15 cellular contexts compared by ENCODE assay signal in the genomic region with DNA sequence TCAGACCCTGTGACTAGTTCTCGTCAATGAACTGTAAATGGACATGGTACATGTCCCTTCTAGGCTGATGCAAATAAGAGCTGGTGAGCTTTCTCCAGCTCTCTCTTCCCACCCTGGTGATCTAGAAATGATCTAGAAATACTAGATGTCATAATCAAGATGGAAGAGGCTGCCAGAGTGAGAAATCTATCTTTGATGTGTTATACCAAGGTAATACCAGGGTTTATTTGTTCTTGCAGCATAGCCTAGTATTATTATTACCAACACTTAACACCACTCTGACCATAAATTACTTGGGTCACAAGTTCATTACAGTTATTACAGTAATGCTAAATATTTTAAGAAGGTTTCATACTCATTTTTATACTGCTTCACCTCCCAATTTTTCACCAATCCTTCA.
DNase-seq lines count a peak whose midpoint lies in the region; ATAC-seq and TF ChIP-seq lines count a peak whose summit lies in the region.
"Had no signal": no experiment of that assay in that cellular context is flagged by ENCODE, and none has a peak within 500 bp of the region (broad histone marks: within the 10 kb centered on the region; RNA-seq: fewer than 3 reads in every experiment).

No MANE protein-coding gene starts in this region.

- ATAC-seq in DND-41 (ENCODE audit: insufficient read depth, low read depth) (no peak), HG02885 (IDR thresholded peaks at IDR 0.05; ENCODE audit: poor library complexity, unreplicated experiment) (no peak), GM18907 (IDR thresholded peaks at IDR 0.05; ENCODE audit: unreplicated experiment) (no peak)
- peak; percentile 53 to 57 for ATAC-seq in natural killer cell treated with Interleukin-12 subunit alpha and Interleukin-12 subunit beta and Interleukin-15 and Interleukin-18, amount 100 ng/mL, for 72 hours

- no peaks in the 10 kb centered on the region for H3K27me3 ChIP-seq in DND-41 (ENCODE audit: insufficient read depth, low read length, poor library complexity)

- H3K4me2 ChIP-seq in DND-41 (ENCODE audit: insufficient read depth, low read length) = no peak overlapping the region

- H3K4me1 Mint-ChIP-seq in immature natural killer cell = peaks cover 23 to 52% of the 10 kb centered on the region in 2 donors
- H3K4me1 Mint-ChIP-seq in natural killer cell treated with Interleukin-12 subunit alpha and Interleukin-12 subunit beta and Interleukin-15 and Interleukin-18, amount 100 ng/mL, for 72 hours (ENCODE audit: low read depth in 2 of 2) = peaks cover 22 to 25% of the 10 kb centered on the region in 2 donors
- H3K4me1 Mint-ChIP-seq: CD14-positive monocyte had no signal

- H3K27ac ChIP-seq in DND-41 (ENCODE audit: low read length) = 0 out of 2 replicates have a peak overlapping the region, but pooled peaks have one; percentile 11

- no peak for DNase-seq in DND-41
- DNase-seq in immature natural killer cell = no peak
- DNase-seq in natural killer cell treated with Interleukin-12 subunit alpha and Interleukin-12 subunit beta and Interleukin-15 and Interleukin-18, amount 100 ng/mL, for 72 hours (ENCODE audit: low spot score) = no peak
- DNase-seq in T-helper 9 cell = no peak
- DNase-seq: CD4-positive, alpha-beta T cell; CD8-positive, alpha-beta memory T cell; DMS 273 treated with DMSO at 0.1 percent for 48 hours; DMS79; GF-D8; GOT3; H7; HCEC 1CT had no signal

- peaks cover 11 to 17% (median 16%) of the 10 kb centered on the region in 3 donors for H3K36me3 Mint-ChIP-seq in immature natural killer cell
- H3K36me3 Mint-ChIP-seq in natural killer cell treated with Interleukin-12 subunit alpha and Interleukin-12 subunit beta and Interleukin-15 and Interleukin-18, amount 100 ng/mL, for 72 hours = peaks cover 33% of the 10 kb centered on the region
- H3K36me3 Mint-ChIP-seq: CD14-positive monocyte had no signal

- no peak overlapping the region for H3K9ac ChIP-seq in DND-41 (ENCODE audit: low read depth, low read length)

- peak overlapping the region in 1 of 5 donors; percentile 18 for H3K4me3 Mint-ChIP-seq in immature natural killer cell
- peak overlapping the region; percentile 36 for H3K4me3 Mint-ChIP-seq in natural killer cell treated with Interleukin-12 subunit alpha and Interleukin-12 subunit beta and Interleukin-15 and Interleukin-18, amount 100 ng/mL, for 72 hours
- H3K4me3 Mint-ChIP-seq: CD14-positive monocyte; CD4-positive, alpha-beta T cell; CD8-positive, alpha-beta memory T cell had no signal

- TF ChIP-seq CTCF in DND-41 (IDR thresholded peaks at IDR 0.05; ENCODE audit: borderline replicate concordance, extremely low read depth, low read length, poor library complexity, severe bottlenecking) = no peak

- peak overlapping the region in 4 of 6 donors; percentile 53 to 73 (median 67) for H3K27ac Mint-ChIP-seq in immature natural killer cell
- H3K27ac Mint-ChIP-seq in natural killer cell treated with Interleukin-12 subunit alpha and Interleukin-12 subunit beta and Interleukin-15 and Interleukin-18, amount 100 ng/mL, for 72 hours = peak overlapping the region; percentile 56 to 70
- H3K27ac Mint-ChIP-seq: CD14-positive monocyte; CD4-positive, alpha-beta T cell had no signal

- H4K20me1 ChIP-seq in DND-41 (ENCODE audit: insufficient read depth, low read length) = no peaks in the 10 kb centered on the region

- H2AFZ ChIP-seq in DND-41 (ENCODE audit: low read depth, low read length) = peak overlapping the region; percentile 11; the same call in 1 of the 2 replicates

- peaks cover 21% of the 10 kb centered on the region for H3K9me3 ChIP-seq in DND-41 (ENCODE audit: insufficient read depth, low read length, severe bottlenecking)

- peaks cover 16% of the 10 kb centered on the region for H3K4me1 ChIP-seq in DND-41 (ENCODE audit: insufficient read depth, low read length)

- peaks cover 0 to 17% (median 6%) of the 10 kb centered on the region in 6 donors for H3K9me3 Mint-ChIP-seq in immature natural killer cell
- H3K9me3 Mint-ChIP-seq in natural killer cell treated with Interleukin-12 subunit alpha and Interleukin-12 subunit beta and Interleukin-15 and Interleukin-18, amount 100 ng/mL, for 72 hours = peaks cover 14% of the 10 kb centered on the region

- H3K27me3 Mint-ChIP-seq in immature natural killer cell (ENCODE audit: low read depth in 3 of 3) = peaks cover 0 to 10% (median 3%) of the 10 kb centered on the region in 3 donors
- H3K27me3 Mint-ChIP-seq in natural killer cell treated with Interleukin-12 subunit alpha and Interleukin-12 subunit beta and Interleukin-15 and Interleukin-18, amount 100 ng/mL, for 72 hours = peaks cover 8 to 13% of the 10 kb centered on the region in 2 donors
- H3K27me3 Mint-ChIP-seq: CD4-positive, alpha-beta T cell had no signal

- no peaks in the 10 kb centered on the region for H3K79me2 ChIP-seq in DND-41 (ENCODE audit: insufficient read depth, low read length)

- H3K36me3 ChIP-seq in DND-41 (ENCODE audit: insufficient read depth, low read length) = no peaks in the 10 kb centered on the region

- no peak overlapping the region for H3K4me3 ChIP-seq in DND-41 (ENCODE audit: low read depth in 1 of 2, low read length in 2 of 2)

Comparison
In these comparisons a context has a peak if more than half of its experiments do, and no peak if none do; other contexts are left out.
1. ATAC-seq: peak in natural killer cell treated with Interleukin-12 subunit alpha and Interleukin-12 subunit beta and Interleukin-15 and Interleukin-18, amount 100 ng/mL, for 72 hours (2 of 2); none in DND-41 (single experiment), HG02885 (single experiment) and GM18907 (single experiment).